14 cellular contexts compared by ENCODE assay signal in the genomic region with DNA sequence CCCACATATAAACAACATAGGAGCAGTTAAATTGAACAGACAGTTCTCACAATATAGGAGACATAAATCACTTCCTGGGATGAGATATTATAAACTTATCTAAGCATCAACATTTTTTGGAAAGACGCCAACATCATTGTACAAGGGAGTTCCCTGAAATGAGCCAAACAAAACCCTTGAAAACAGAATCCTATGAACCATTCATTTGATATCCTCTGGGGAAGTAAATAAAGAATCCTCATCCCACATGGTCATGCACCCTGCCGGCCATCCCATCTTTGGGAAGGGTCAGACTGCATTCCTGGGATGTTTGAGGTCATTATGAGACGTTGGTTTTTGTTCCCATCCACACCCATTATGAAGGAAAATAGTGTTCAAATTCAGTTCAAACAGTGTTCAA.
DNase-seq lines count a peak whose midpoint lies in the region; ATAC-seq and TF ChIP-seq lines count a peak whose summit lies in the region.
"Had no signal": no experiment of that assay in that cellular context is flagged by ENCODE, and none has a peak within 500 bp of the region (broad histone marks: within the 10 kb centered on the region; RNA-seq: fewer than 3 reads in every experiment).

No MANE protein-coding gene starts in this region.

- H3K4me3 ChIP-seq in fibroblast of the aortic adventitia (ENCODE audit: low read depth, low read length) (no peak overlapping the region), skeletal muscle cell (ENCODE audit: low read depth, low read length) (no peak overlapping the region)

- DNase-seq in HS-5 (ENCODE audit: low read depth) (peak; percentile 55), fibroblast of the aortic adventitia (ENCODE audit: low read depth) (peak; percentile 75), skeletal muscle cell (ENCODE audit: low read depth) (peak; percentile 66), HUDEP-2 (lab: John Stamatoyannopoulos, UW; ENCODE audit: unreplicated experiment in 76 of 76) (no peak), GF-D8 (lab: John Stamatoyannopoulos, UW) (no peak), CD1c-positive myeloid dendritic cell (ENCODE audit: extremely low spot score) (no peak)
- DNase-seq: activated T-cell treated with anti-CD3 and anti-CD28 coated beads, Interleukin-2, amount 50 U/mL, for 1 hour; DMS79; hypothalamus; naive thymus-derived CD8-positive, alpha-beta T cell; stimulated activated CD4-positive, alpha-beta T cell treated with anti-CD3 and anti-CD28 coated beads, Interleukin-4, amount 100 ng/mL, for 24 hours; substantia nigra had no signal

- ATAC-seq in SK-N-SH treated with all-trans-retinoic acid at 6 μM for 48 hours (no peak), GM18502 (IDR thresholded peaks at IDR 0.05; ENCODE audit: poor library complexity, unreplicated experiment) (no peak)
- ATAC-seq: naive thymus-derived CD8-positive, alpha-beta T cell had no signal

- TF ChIP-seq CTCF in fibroblast of the aortic adventitia (IDR thresholded peaks at IDR 0.05; ENCODE audit: insufficient read depth, low read length) = no peak

TF ChIP-seq in SK-N-SH treated with all-trans-retinoic acid at 6 μM for 48 hours, 23 proteins besides CTCF, POLR2A, EP300 and RAD21:
- TF ChIP-seq ESRRG (CRISPR knock-in tag; IDR thresholded peaks at IDR 0.05) (no peak), TCF4 (CRISPR knock-in tag; IDR thresholded peaks at IDR 0.05; ENCODE audit: borderline replicate concordance) (no peak), TOX (CRISPR knock-in tag; IDR thresholded peaks at IDR 0.05; ENCODE audit: borderline replicate concordance) (no peak), ZNF565 (CRISPR knock-in tag; conservative IDR thresholded peaks at IDR 0.05; ENCODE audit: low read depth) (no peak), ISL1 (CRISPR knock-in tag; IDR thresholded peaks at IDR 0.05) (peak; percentile 59; the same call in 1 of the 2 replicates)

Comparison
In these comparisons a context has a peak if more than half of its experiments do, and no peak if none do; other contexts are left out.
1. DNase-seq: peak in HS-5 (single experiment), fibroblast of the aortic adventitia (single experiment) and skeletal muscle cell (single experiment); none in HUDEP-2 (0 of 76), GF-D8 (single experiment) and CD1c-positive myeloid dendritic cell (single experiment).